ENCODE assay signal across 21 cellular contexts in the genomic region with DNA sequence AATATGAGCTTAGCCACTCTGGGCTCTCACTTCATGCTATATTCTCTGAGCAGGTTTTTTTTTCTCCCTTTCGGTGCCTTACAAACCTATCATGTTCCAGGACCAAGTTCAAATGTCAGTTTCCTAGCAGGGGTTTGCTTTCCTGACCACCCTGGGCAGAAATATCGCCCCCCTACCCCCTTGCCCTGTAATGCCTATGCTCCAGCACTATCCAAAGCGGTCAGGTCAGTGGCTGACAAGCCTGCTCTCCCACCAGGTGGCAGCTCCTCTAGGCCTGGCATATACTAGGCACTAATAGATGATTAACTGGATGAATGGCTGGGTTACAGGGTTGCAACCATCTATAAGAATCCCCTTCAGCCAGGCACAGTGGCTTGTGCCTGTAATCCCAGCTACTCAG. TPM values are rescaled to one million over a fixed set of nuclear protein-coding genes. Genes with fewer than 3 reads are reported as not detected.
DNase-seq lines count a peak whose midpoint lies in the region; ATAC-seq and TF ChIP-seq lines count a peak whose summit lies in the region.
"Had no signal": no experiment of that assay in that cellular context is flagged by ENCODE, and none has a peak within 500 bp of the region (broad histone marks: within the 10 kb centered on the region; RNA-seq: fewer than 3 reads in every experiment).

No MANE protein-coding gene starts in this region.

- H4K91ac ChIP-seq in neuronal stem cell (ENCODE audit: low read depth, low read length, poor library complexity) (no peak overlapping the region), trophoblast cell (ENCODE audit: low read depth, low read length) (no peak overlapping the region)

- no peak overlapping the region for H4K12ac ChIP-seq in trophoblast cell (ENCODE audit: low read depth, low read length)

- H3K23ac ChIP-seq in neuronal stem cell (ENCODE audit: low read depth, low read length, poor library complexity) (no peak overlapping the region), trophoblast cell (ENCODE audit: low read length) (no peak overlapping the region)

- H3K9ac ChIP-seq in neuronal stem cell (ENCODE audit: low read depth, low read length, poor library complexity) (no peak overlapping the region), trophoblast cell (ENCODE audit: low read length) (no peak overlapping the region)

- H3K14ac ChIP-seq in neuronal stem cell (ENCODE audit: low read length) (no peak overlapping the region), trophoblast cell (ENCODE audit: low read length) (no peak overlapping the region)

- H2BK5ac ChIP-seq in neuronal stem cell (ENCODE audit: low read length) = no peak overlapping the region
- no peak overlapping the region for H2BK5ac ChIP-seq in trophoblast cell (ENCODE audit: low read depth, low read length, poor library complexity)

- intact Hi-C loops in heart right ventricle (cut with DNase I) = loop anchor here in 4 of 10 donors (5.0 to 10.0 kb wide), 3 partner anchors 227 to 394 kb away; partner anchors contain the start of gene RAB5IF (in 1 of the 4)

- H4K8ac ChIP-seq in neuronal stem cell (ENCODE audit: low read depth, low read length) (no peak overlapping the region), trophoblast cell (ENCODE audit: low read depth, low read length) (no peak overlapping the region)

- no peak overlapping the region for H2BK12ac ChIP-seq in neuronal stem cell (ENCODE audit: low read length)
- H2BK12ac ChIP-seq in trophoblast cell (ENCODE audit: low read length) = no peak overlapping the region

- H2AFZ ChIP-seq in neuronal stem cell (ENCODE audit: low read length) (no peak overlapping the region), trophoblast cell (ENCODE audit: insufficient read depth, low read length, poor library complexity) (no peak overlapping the region)
- H2AFZ ChIP-seq: PC-9 had no signal

- no peak for ATAC-seq in heart right ventricle
- 0 out of 3 replicates have a peak, but pooled peaks have one; percentile 36 for ATAC-seq in SK-N-SH treated with all-trans-retinoic acid at 6 μM for 48 hours
- ATAC-seq: CD8-positive, alpha-beta T cell; left ventricle myocardium superior; pancreas had no signal

- H3K4ac ChIP-seq in neuronal stem cell (ENCODE audit: low read length) (no peak overlapping the region), trophoblast cell (ENCODE audit: low read depth, low read length) (no peak overlapping the region)

- no peak overlapping the region for H3K4me3 ChIP-seq in cardiac muscle cell
- no peak overlapping the region for H3K4me3 ChIP-seq in heart right ventricle
- no peak overlapping the region for H3K4me3 ChIP-seq in neuronal stem cell (ENCODE audit: low read length in 2 of 2)
- H3K4me3 ChIP-seq in trophoblast cell (ENCODE audit: low read depth, low read length) = no peak overlapping the region
- H3K4me3 ChIP-seq: pancreas, PC-9 had no signal

- H3K27ac ChIP-seq in cardiac muscle cell = peak overlapping the region; percentile 60
- no peak overlapping the region for H3K27ac ChIP-seq in heart right ventricle
- no peak overlapping the region for H3K27ac ChIP-seq in neuronal stem cell (replicated peaks; ENCODE audit: low read length)
- no peak overlapping the region for H3K27ac ChIP-seq in trophoblast cell (ENCODE audit: low read depth, low read length)
- H3K27ac ChIP-seq: pancreas, PC-9 had no signal

- WGBS in heart right ventricle, 2 donors = 88 to 93% methylated on average over 3 of the region's 3 CpGs
- no CpG with 5 or more reads among the region's 3 CpGs for WGBS in neuronal stem cell (ENCODE audit: extremely low coverage in 2 of 2, insufficient read length in 2 of 2, insufficient replicate concordance in 1 of 2), 2 donors
- WGBS in trophoblast cell (ENCODE audit: extremely low coverage, insufficient coverage, insufficient read length) = no CpG with 5 or more reads among the region's 3 CpGs

- H2AK5ac ChIP-seq in neuronal stem cell (ENCODE audit: low read depth, low read length) (no peak overlapping the region), trophoblast cell (ENCODE audit: low read length) (no peak overlapping the region)

- no peaks in the 10 kb centered on the region for H3K79me1 ChIP-seq in neuronal stem cell (ENCODE audit: low read depth, low read length)
- no peaks in the 10 kb centered on the region for H3K79me1 ChIP-seq in trophoblast cell (ENCODE audit: low read length)

- DNase-seq in cardiac muscle cell (ENCODE audit: low read depth in 1 of 2, low spot score in 1 of 2) (peak in 1 of 2 donors; percentile 7), heart right ventricle (no peak), iPS-NIHi11 (ENCODE audit: low spot score) (peak; percentile 27), type B pancreatic cell (ENCODE audit: extremely low spot score, unreplicated experiment) (no peak), neuronal stem cell (ENCODE audit: low spot score) (no peak), trophoblast cell (no peak), dedifferentiated amniotic fluid mesenchymal stem cell (ENCODE audit: extremely low spot score) (no peak)
- DNase-seq: activated CD4-positive, alpha-beta T cell treated with anti-CD3 and anti-CD28 coated beads, Interleukin-2, amount 50 U/mL, for 48 hours; activated T-cell treated with anti-CD3 and anti-CD28 coated beads, Interleukin-2, amount 50 U/mL, for 1 hour; CD8-positive, alpha-beta T cell; effector CD8-positive, alpha-beta T cell; left ventricle myocardium superior; MV-4-11; NCI-H2029 treated with DMSO at 0.1 percent for 48 hours; NCI-H526 treated with DMSO at 0.1 percent for 48 hours; pancreas; PC-9; stimulated activated CD4-positive, alpha-beta T cell treated with anti-CD3 and anti-CD28 coated beads, Interleukin-4, amount 100 ng/mL, for 24 hours; substantia nigra had no signal

- peaks cover 3% of the 10 kb centered on the region for H3K4me1 ChIP-seq in cardiac muscle cell (ENCODE audit: low read depth)
- no peaks in the 10 kb centered on the region for H3K4me1 ChIP-seq in heart right ventricle
- no peaks in the 10 kb centered on the region for H3K4me1 ChIP-seq in neuronal stem cell (ENCODE audit: control insufficient read depth in 2 of 2, insufficient read depth in 1 of 2, low read depth in 1 of 2, low read length in 2 of 2)
- no peaks in the 10 kb centered on the region for H3K4me1 ChIP-seq in trophoblast cell (ENCODE audit: control insufficient read depth in 1 of 2, insufficient read depth in 2 of 2, low read length in 2 of 2)
- H3K4me1 ChIP-seq: pancreas had no signal

- H2BK120ac ChIP-seq in neuronal stem cell (ENCODE audit: low read depth, low read length) (no peak overlapping the region), trophoblast cell (ENCODE audit: insufficient read depth, low read length, poor library complexity) (no peak overlapping the region)

- H3K36me3 ChIP-seq in cardiac muscle cell (peaks cover 2% of the 10 kb centered on the region), heart right ventricle (peaks cover 0 to 90% (median 0%) of the 10 kb centered on the region in 9 donors), neuronal stem cell (replicated peaks in 1 of 2; ENCODE audit: control insufficient read depth in 2 of 2, insufficient read depth in 2 of 2, low read length in 2 of 2) (peaks cover 4 to 92% of the 10 kb centered on the region in 2 donors), trophoblast cell (ENCODE audit: control insufficient read depth in 1 of 2, insufficient read depth in 2 of 2, low read length in 2 of 2) (no peaks in the 10 kb centered on the region)

- no peaks in the 10 kb centered on the region for H3K9me3 ChIP-seq in cardiac muscle cell (ENCODE audit: low read depth)
- no peaks in the 10 kb centered on the region for H3K9me3 ChIP-seq in heart right ventricle
- H3K9me3 ChIP-seq in neuronal stem cell (replicated peaks in 1 of 2; ENCODE audit: control insufficient read depth in 2 of 2, insufficient read depth in 1 of 2, low read depth in 1 of 2, low read length in 2 of 2) = no peaks in the 10 kb centered on the region
- H3K9me3 ChIP-seq in trophoblast cell (ENCODE audit: insufficient read depth, low read depth, low read length) = peaks cover 2% of the 10 kb centered on the region
- H3K9me3 ChIP-seq: pancreas had no signal

- no peaks in the 10 kb centered on the region for H3K9me3 Mint-ChIP-seq in type B pancreatic cell
- H3K9me3 Mint-ChIP-seq: activated naive CD4-positive, alpha-beta T cell treated with anti-CD3 and anti-CD28 coated beads, Interleukin-2, amount 50 U/mL, for 24 hours; CD8-positive, alpha-beta T cell had no signal

- H3K4me2 ChIP-seq in neuronal stem cell (ENCODE audit: insufficient read depth, low read length, poor library complexity, severe bottlenecking) (no peak overlapping the region), trophoblast cell (ENCODE audit: low read length) (no peak overlapping the region)
- H3K4me2 ChIP-seq: PC-9 had no signal

- no peak overlapping the region for H2BK15ac ChIP-seq in neuronal stem cell (ENCODE audit: low read length)

- H3K27me3 Mint-ChIP-seq in type B pancreatic cell = no peaks in the 10 kb centered on the region
- H3K27me3 Mint-ChIP-seq: activated naive CD4-positive, alpha-beta T cell treated with anti-CD3 and anti-CD28 coated beads, Interleukin-2, amount 50 U/mL, for 24 hours had no signal

- H3K4me3 Mint-ChIP-seq in type B pancreatic cell = peak overlapping the region; percentile 20
- H3K4me3 Mint-ChIP-seq: activated naive CD4-positive, alpha-beta T cell treated with anti-CD3 and anti-CD28 coated beads, Interleukin-2, amount 50 U/mL, for 24 hours; CD8-positive, alpha-beta T cell had no signal

- H3K18ac ChIP-seq in neuronal stem cell (ENCODE audit: low read length) (no peak overlapping the region), trophoblast cell (ENCODE audit: low read length) (no peak overlapping the region)

- peak overlapping the region; percentile 24 for H3K27ac Mint-ChIP-seq in type B pancreatic cell
- H3K27ac Mint-ChIP-seq: activated naive CD4-positive, alpha-beta T cell treated with anti-CD3 and anti-CD28 coated beads, Interleukin-2, amount 50 U/mL, for 24 hours; CD8-positive, alpha-beta T cell had no signal

- peak; percentile 10 for TF ChIP-seq CTCF in cardiac muscle cell (IDR thresholded peaks at IDR 0.05; ENCODE audit: low read depth, low read length)
- no peak for TF ChIP-seq CTCF in heart right ventricle (IDR thresholded peaks at IDR 0.05)
- no peak for TF ChIP-seq CTCF in type B pancreatic cell (conservative IDR thresholded peaks at IDR 0.05)

- no peaks in the 10 kb centered on the region for H3K79me2 ChIP-seq in trophoblast cell (ENCODE audit: control insufficient read depth, insufficient read depth, low read length, poor library complexity)

- H3K36me3 Mint-ChIP-seq in type B pancreatic cell = peaks cover 3% of the 10 kb centered on the region
- H3K36me3 Mint-ChIP-seq: activated naive CD4-positive, alpha-beta T cell treated with anti-CD3 and anti-CD28 coated beads, Interleukin-2, amount 50 U/mL, for 24 hours; CD8-positive, alpha-beta T cell had no signal

- H3K27me3 ChIP-seq in cardiac muscle cell (no peaks in the 10 kb centered on the region), heart right ventricle (no peaks in the 10 kb centered on the region), neuronal stem cell (ENCODE audit: control insufficient read depth in 3 of 3, insufficient read depth in 3 of 3, low read depth in 1 of 3, low read length in 3 of 3) (no peaks in the 10 kb centered on the region), trophoblast cell (ENCODE audit: insufficient read depth, low read length) (no peaks in the 10 kb centered on the region)
- H3K27me3 ChIP-seq: pancreas had no signal

- peaks cover 10% of the 10 kb centered on the region for H3K4me1 Mint-ChIP-seq in type B pancreatic cell (ENCODE audit: unreplicated experiment)
- H3K4me1 Mint-ChIP-seq: activated naive CD4-positive, alpha-beta T cell treated with anti-CD3 and anti-CD28 coated beads, Interleukin-2, amount 50 U/mL, for 24 hours had no signal

RNA-seq across cellular contexts. Expression of gene AAR2, which starts 25.7 kb away (rescaled TPM):
- total RNA-seq in cardiac muscle cell (33.5 and 36.0 TPM in 2 replicates), heart right ventricle (10 to 100 TPM; 13.9 to 20.5 (median 15.2) TPM), type B pancreatic cell (ENCODE audit: low replicate concordance) (23.8 and 27.0 TPM in 2 replicates)
- polyA plus RNA-seq in cardiac muscle cell (42.2 and 43.5 TPM in 2 replicates), heart right ventricle (10 to 100 TPM in 1 of 2 donors, 1 to 10 TPM in 1; 7.8 to 22.7 TPM)
- polyA plus RNA-seq in neuronal stem cell (2013, experiment 1 of 2) = 19.2 TPM
- 19.6 TPM for polyA plus RNA-seq in neuronal stem cell (2013, experiment 2 of 2)
- polyA plus RNA-seq in trophoblast cell (2013) = 20.8 and 20.9 TPM in 2 replicates

RNA-seq across cellular contexts. Expression of gene EPB41L1, which starts 56.0 kb away (rescaled TPM):
- total RNA-seq in cardiac muscle cell = 66.7 and 83.5 TPM in 2 replicates
- polyA plus RNA-seq in cardiac muscle cell = 34.3 and 48.0 TPM in 2 replicates
- total RNA-seq in heart right ventricle = 10 to 100 TPM; 11.1 to 21.7 (median 16.9) TPM
- polyA plus RNA-seq in heart right ventricle = 1 to 10 TPM; 7.5 to 8.0 TPM
- 62.7 and 68.1 TPM in 2 replicates for total RNA-seq in type B pancreatic cell (ENCODE audit: low replicate concordance)
- 40.6 TPM for polyA plus RNA-seq in neuronal stem cell (2013, experiment 1 of 2)
- 41.6 TPM for polyA plus RNA-seq in neuronal stem cell (2013, experiment 2 of 2)
- 13.2 and 13.5 TPM in 2 replicates for polyA plus RNA-seq in trophoblast cell (2013)
